25 cellular contexts compared by ENCODE assay signal in genomic region chr10:48468130-48468790, GRCh38.
DNase-seq lines count a peak whose midpoint lies in the region; ATAC-seq, FAIRE-seq and TF ChIP-seq lines count a peak whose summit lies in the region.
"Had no signal": no experiment of that assay in that cellular context is flagged by ENCODE, and none has a peak within 500 bp of the region (broad histone marks: within the 10 kb centered on the region; RNA-seq: fewer than 3 reads in every experiment).

No MANE protein-coding gene starts in this region.

- H3K36me3 Mint-ChIP-seq in activated CD8-positive, alpha-beta memory T cell treated with anti-CD3 and anti-CD28 coated beads, Interleukin-2, amount 10 ng/mL, durations not matched to agents 7 days and 5 days = no peaks in the 10 kb centered on the region
- H3K36me3 Mint-ChIP-seq in activated T-helper 17 cell treated with anti-CD3 and anti-CD28 coated beads, Interleukin-2, amount 50 U/mL, for 72 hours (ENCODE audit: low read depth) = no peaks in the 10 kb centered on the region

- no peak overlapping the region for H4K5ac ChIP-seq in H1 (ENCODE audit: insufficient read length, low read depth, low read length)

- H3K4me1 Mint-ChIP-seq in activated CD8-positive, alpha-beta memory T cell treated with anti-CD3 and anti-CD28 coated beads, Interleukin-2, amount 10 ng/mL, durations not matched to agents 7 days and 5 days = peaks cover 9% of the 10 kb centered on the region
- no peaks in the 10 kb centered on the region for H3K4me1 Mint-ChIP-seq in activated T-helper 17 cell treated with anti-CD3 and anti-CD28 coated beads, Interleukin-2, amount 50 U/mL, for 72 hours

- H2AFZ ChIP-seq in Loucy (ENCODE audit: low read length) (no peak overlapping the region), H1 (ENCODE audit: low read length) (no peak overlapping the region)

- no peak overlapping the region for H2BK12ac ChIP-seq in H1 (ENCODE audit: low read depth, low read length)

- H4K8ac ChIP-seq in H1 (ENCODE audit: extremely low read depth, insufficient read depth, low read length) = no peak overlapping the region

- peak overlapping the region; percentile 62 for H3K4ac ChIP-seq in H1 (replicated peaks; ENCODE audit: insufficient read length, low read depth, low read length)

- H3K36me3 ChIP-seq in Loucy (ENCODE audit: insufficient read depth, low read length) (no peaks in the 10 kb centered on the region), H1 (ENCODE audit: control insufficient read depth in 2 of 4, insufficient read depth in 4 of 4, low read length in 3 of 4) (no peaks in the 10 kb centered on the region), stomach (no peaks in the 10 kb centered on the region)
- H3K36me3 ChIP-seq: BE2C, breast epithelium, right atrium auricular region, upper lobe of left lung had no signal

- H3K4me1 ChIP-seq in Loucy (ENCODE audit: insufficient read depth, low read length, poor library complexity, severe bottlenecking) (peaks cover 54% of the 10 kb centered on the region), H1 (replicated peaks in 1 of 4; ENCODE audit: control insufficient read depth in 3 of 4, insufficient read depth in 4 of 4, low read length in 3 of 4) (peaks cover 3 to 24% (median 17%) of the 10 kb centered on the region in 4 experiments; a peak in 6 of 7 replicates), stomach (peaks cover 0 to 19% (median 6%) of the 10 kb centered on the region in 4 donors)
- H3K4me1 ChIP-seq: breast epithelium had no signal

- H3K9me3 Mint-ChIP-seq in activated CD8-positive, alpha-beta memory T cell treated with anti-CD3 and anti-CD28 coated beads, Interleukin-2, amount 10 ng/mL, durations not matched to agents 7 days and 5 days (ENCODE audit: low read depth) = no peaks in the 10 kb centered on the region
- H3K9me3 Mint-ChIP-seq in activated T-helper 17 cell treated with anti-CD3 and anti-CD28 coated beads, Interleukin-2, amount 50 U/mL, for 72 hours = no peaks in the 10 kb centered on the region

- H3K18ac ChIP-seq in H1 (ENCODE audit: extremely low read depth, low read length) = no peak overlapping the region

- TF ChIP-seq EP300 in H1 (IDR thresholded peaks at IDR 0.05; ENCODE audit: borderline replicate concordance in 1 of 2, low read depth in 2 of 2, low read length in 2 of 2) = no peak
- TF ChIP-seq EP300 in stomach (IDR thresholded peaks at IDR 0.05) = no peak

- WGBS in H1 (ENCODE audit: extremely low coverage in 1 of 2, insufficient coverage in 1 of 2, insufficient read length in 1 of 2, insufficient replicate concordance in 2 of 2, low coverage in 1 of 2, low lambda C conversion rate in 2 of 2, missing lambda C conversion rate in 1 of 2), 2 experiments = 93% methylated on average over 3 of the region's 3 CpGs; no CpG with 5 or more reads in 1 of the 2 experiments
- 48 to 67% (median 59%) methylated on average over 3 of the region's 3 CpGs for WGBS in stomach, 5 donors

- H3K79me2 ChIP-seq in Loucy (ENCODE audit: insufficient read depth, low read length) (peaks cover 14% of the 10 kb centered on the region; the same call in 1 of the 2 replicates), H1 (ENCODE audit: control insufficient read depth in 1 of 2, insufficient read depth in 2 of 2, low read length in 2 of 2) (no peaks in the 10 kb centered on the region)

- H3K27me3 ChIP-seq in Loucy (ENCODE audit: insufficient read depth, low read length, poor library complexity, severe bottlenecking) (no peaks in the 10 kb centered on the region), H1 (replicated peaks in 1 of 4; ENCODE audit: control insufficient read depth in 3 of 4, extremely low read depth in 1 of 4, insufficient read depth in 3 of 4, low read length in 3 of 4) (peaks cover 0 to 12% (median 8%) of the 10 kb centered on the region in 4 experiments; a peak in 4 of 7 replicates), stomach (peaks cover 0 to 28% (median 11%) of the 10 kb centered on the region in 3 donors)
- H3K27me3 ChIP-seq: right atrium auricular region had no signal

- H3K9me3 ChIP-seq in Loucy (ENCODE audit: insufficient read depth, low read depth, low read length) (no peaks in the 10 kb centered on the region), H1 (ENCODE audit: insufficient read depth in 2 of 2, low read depth in 1 of 2, low read length in 1 of 2) (no peaks in the 10 kb centered on the region), stomach (no peaks in the 10 kb centered on the region)
- H3K9me3 ChIP-seq: BE2C, upper lobe of left lung had no signal

- intact Hi-C loops in stomach (cut with DNase I; ENCODE audit: low total_unique reads) = no loop called here

- H3K9ac ChIP-seq in Loucy (ENCODE audit: low read depth, low read length, poor library complexity, severe bottlenecking) (peak overlapping the region; percentile 97), H1 (replicated peaks in 1 of 4; ENCODE audit: extremely low read depth in 1 of 4, low read depth in 3 of 4, low read length in 3 of 4) (no peak overlapping the region)
- H3K9ac ChIP-seq: KMS-11 had no signal

- CTCF ChIA-PET in activated CD8-positive, alpha-beta memory T cell treated with anti-CD3 and anti-CD28 coated beads, Interleukin-2, amount 10 ng/mL, durations not matched to agents 7 days and 5 days (lab: Charles Lee) = interaction anchor here (1.5 kb wide), 1 partner anchor 158 kb away, joined by 3 read pairs; no protein-coding TSS in a partner anchor
- CTCF ChIA-PET in H1 (lab: Charles Lee; ENCODE audit: partially characterized antibody) = interaction anchor here (1.1 to 3.5 kb wide), 5 partner anchors 9 to 190 kb away, joined by 3 to 15 read pairs (median 6); no protein-coding TSS in a partner anchor

- no peak for TF ChIP-seq POLR2A in H1 (IDR thresholded peaks at IDR 0.05; ENCODE audit: control extremely low read depth in 1 of 2, low read depth in 2 of 2, low read length in 2 of 2)
- no peak for TF ChIP-seq POLR2A in stomach (IDR thresholded peaks at IDR 0.05)

- no peak for ATAC-seq in activated CD8-positive, alpha-beta memory T cell treated with anti-CD3 and anti-CD28 coated beads, Interleukin-2, amount 10 ng/mL, durations not matched to agents 7 days and 5 days
- ATAC-seq in activated T-helper 17 cell treated with anti-CD3 and anti-CD28 coated beads, Interleukin-2, amount 50 U/mL, for 72 hours (replicated peaks) = no peak
- no peak for ATAC-seq in GM18517 (IDR thresholded peaks at IDR 0.05; ENCODE audit: unreplicated experiment)

- no peak overlapping the region for H3K23ac ChIP-seq in H1 (ENCODE audit: insufficient read length)

- peaks cover 4% of the 10 kb centered on the region; the same call in 1 of the 2 replicates for H3K23me2 ChIP-seq in H1 (ENCODE audit: low read depth, low read length)

- POLR2A ChIA-PET in H1 (lab: Charles Lee; ENCODE audit: partially characterized antibody) = interaction anchor here (1.2 kb wide), 1 partner anchor 13 kb away, joined by 3 read pairs; no protein-coding TSS in a partner anchor

- H2BK5ac ChIP-seq in H1 (ENCODE audit: low read depth, low read length) = no peak overlapping the region

- peaks cover 3% of the 10 kb centered on the region; the same call in 1 of the 2 replicates for H3F3A ChIP-seq in Loucy (ENCODE audit: low read depth)

- peak overlapping the region; percentile 39; the same call in 1 of the 2 replicates for H2AK5ac ChIP-seq in H1 (ENCODE audit: low read depth, low read length)

- DNase-seq in activated CD8-positive, alpha-beta memory T cell treated with anti-CD3 and anti-CD28 coated beads, Interleukin-2, amount 50 U/mL, for 48 hours = peak; percentile 22
- no peak for DNase-seq in activated CD8-positive, alpha-beta memory T cell treated with anti-CD3 and anti-CD28 coated beads, Interleukin-2, amount 10 ng/mL, durations not matched to agents 7 days and 5 days
- peak in 1 of 2 experiments; percentile 34 for DNase-seq in H1 (ENCODE audit: low read depth in 1 of 2, low spot score in 2 of 2)
- DNase-seq in stomach = peak; percentile 7
- DNase-seq in activated CD4-positive, alpha-beta T cell treated with anti-CD3 and anti-CD28 coated beads for 4 hours = no peak
- DNase-seq: activated CD4-positive, alpha-beta T cell treated with anti-CD3 and anti-CD28 coated beads for 48 hours; activated gamma-delta T cell; activated T-cell treated with anti-CD3 and anti-CD28 coated beads for 4 hours; BE2C; Calu3; GOT3; NCI-H187; NCI-H226; NCI-H774; stimulated activated CD4-positive, alpha-beta T cell treated with anti-CD3 and anti-CD28 coated beads, Interleukin-12 subunit alpha, Interleukin-12 subunit beta, amount 100 ng/mL, for 4 hours; upper lobe of left lung had no signal

- H3K9me2 ChIP-seq in Loucy (replicated peaks; ENCODE audit: low read depth, low read length) = no peaks in the 10 kb centered on the region

- H3K27ac Mint-ChIP-seq in activated CD8-positive, alpha-beta memory T cell treated with anti-CD3 and anti-CD28 coated beads, Interleukin-2, amount 10 ng/mL, durations not matched to agents 7 days and 5 days = no peak overlapping the region
- no peak overlapping the region for H3K27ac Mint-ChIP-seq in activated T-helper 17 cell treated with anti-CD3 and anti-CD28 coated beads, Interleukin-2, amount 50 U/mL, for 72 hours

- H3K27ac ChIP-seq in H1 (ENCODE audit: low read depth, low read length) = no peak overlapping the region
- H3K27ac ChIP-seq in stomach = no peak overlapping the region
- H3K27ac ChIP-seq: breast epithelium, coronary artery, KMS-11, right atrium auricular region, upper lobe of left lung had no signal

- H3K4me2 ChIP-seq in Loucy (ENCODE audit: low read depth, low read length, poor library complexity, severe bottlenecking) (peak overlapping the region; percentile 95), H1 (ENCODE audit: insufficient read depth in 1 of 2, low read depth in 2 of 2, low read length in 2 of 2) (no peak overlapping the region)
- H3K4me2 ChIP-seq: KMS-11 had no signal

- no peaks in the 10 kb centered on the region for H3K79me1 ChIP-seq in H1 (ENCODE audit: low read depth, low read length)

- no peak overlapping the region for H2BK15ac ChIP-seq in H1 (ENCODE audit: low read length)

- H3K56ac ChIP-seq in H1 (replicated peaks; ENCODE audit: insufficient read length, low read depth, low read length) = no peak overlapping the region

- no peak overlapping the region for H3K14ac ChIP-seq in H1 (ENCODE audit: insufficient read length)

- H3K4me3 ChIP-seq in Loucy (ENCODE audit: low read length, poor library complexity, severe bottlenecking) = peak overlapping the region; percentile 73
- H3K4me3 ChIP-seq in H1 (ENCODE audit: extremely low read depth in 1 of 4, insufficient read depth in 2 of 4, low read depth in 3 of 4, low read length in 4 of 4) = no peak overlapping the region
- no peak overlapping the region for H3K4me3 ChIP-seq in stomach
- H3K4me3 ChIP-seq: breast epithelium, coronary artery, right atrium auricular region, upper lobe of left lung had no signal

- H2BK120ac ChIP-seq in H1 (replicated peaks; ENCODE audit: low read depth, low read length) = peak overlapping the region; percentile 39

- peaks cover 4% of the 10 kb centered on the region for H3K27me3 Mint-ChIP-seq in activated CD8-positive, alpha-beta memory T cell treated with anti-CD3 and anti-CD28 coated beads, Interleukin-2, amount 10 ng/mL, durations not matched to agents 7 days and 5 days
- H3K27me3 Mint-ChIP-seq in activated T-helper 17 cell treated with anti-CD3 and anti-CD28 coated beads, Interleukin-2, amount 50 U/mL, for 72 hours = no peaks in the 10 kb centered on the region

- FAIRE-seq in H1 (lab: Jason Lieb, UNC) = no peak
- FAIRE-seq: endometrium, keratinocyte had no signal

- no peak overlapping the region for H3K4me3 Mint-ChIP-seq in activated CD8-positive, alpha-beta memory T cell treated with anti-CD3 and anti-CD28 coated beads, Interleukin-2, amount 10 ng/mL, durations not matched to agents 7 days and 5 days
- no peak overlapping the region for H3K4me3 Mint-ChIP-seq in activated T-helper 17 cell treated with anti-CD3 and anti-CD28 coated beads, Interleukin-2, amount 50 U/mL, for 72 hours

- TF ChIP-seq CTCF in Loucy (conservative IDR thresholded peaks at IDR 0.05; ENCODE audit: low read length) = no peak
- no peak for TF ChIP-seq CTCF in H1 (IDR thresholded peaks at IDR 0.05; ENCODE audit: control extremely low read depth in 1 of 3, insufficient read depth in 1 of 3, low read depth in 1 of 3, low read length in 3 of 3)
- TF ChIP-seq CTCF in stomach (IDR thresholded peaks at IDR 0.05) = no peak

- H4K20me1 ChIP-seq in Loucy (ENCODE audit: insufficient read depth, low read length, poor library complexity, severe bottlenecking) = no peaks in the 10 kb centered on the region
- peaks cover 0 to 4% of the 10 kb centered on the region in 2 experiments for H4K20me1 ChIP-seq in H1 (replicated peaks in 1 of 2; ENCODE audit: control insufficient read depth in 1 of 2, insufficient read depth in 2 of 2, low read length in 2 of 2)

- H2BK20ac ChIP-seq in H1 (ENCODE audit: low read length) = no peak overlapping the region

- no peak overlapping the region for H4K91ac ChIP-seq in H1 (replicated peaks; ENCODE audit: insufficient read length, low read length)

- TF ChIP-seq RAD21 in H1 (IDR thresholded peaks at IDR 0.05 in 1 of 2, conservative IDR thresholded peaks at IDR 0.05 in 1 of 2; ENCODE audit: low read depth in 2 of 2, low read length in 2 of 2) = no peak

Comparison
In these comparisons a context has a peak if more than half of its experiments do, and no peak if none do; other contexts are left out.
1. DNase-seq: peak in activated CD8-positive, alpha-beta memory T cell treated with anti-CD3 and anti-CD28 coated beads, Interleukin-2, amount 50 U/mL, for 48 hours (single experiment) and stomach (single experiment); none in activated CD8-positive, alpha-beta memory T cell treated with anti-CD3 and anti-CD28 coated beads, Interleukin-2, amount 10 ng/mL, durations not matched to agents 7 days and 5 days (single experiment) and activated CD4-positive, alpha-beta T cell treated with anti-CD3 and anti-CD28 coated beads for 4 hours (0 of 2).